Comparison of ENCODE assay signal across 8 cellular contexts in the genomic region with DNA sequence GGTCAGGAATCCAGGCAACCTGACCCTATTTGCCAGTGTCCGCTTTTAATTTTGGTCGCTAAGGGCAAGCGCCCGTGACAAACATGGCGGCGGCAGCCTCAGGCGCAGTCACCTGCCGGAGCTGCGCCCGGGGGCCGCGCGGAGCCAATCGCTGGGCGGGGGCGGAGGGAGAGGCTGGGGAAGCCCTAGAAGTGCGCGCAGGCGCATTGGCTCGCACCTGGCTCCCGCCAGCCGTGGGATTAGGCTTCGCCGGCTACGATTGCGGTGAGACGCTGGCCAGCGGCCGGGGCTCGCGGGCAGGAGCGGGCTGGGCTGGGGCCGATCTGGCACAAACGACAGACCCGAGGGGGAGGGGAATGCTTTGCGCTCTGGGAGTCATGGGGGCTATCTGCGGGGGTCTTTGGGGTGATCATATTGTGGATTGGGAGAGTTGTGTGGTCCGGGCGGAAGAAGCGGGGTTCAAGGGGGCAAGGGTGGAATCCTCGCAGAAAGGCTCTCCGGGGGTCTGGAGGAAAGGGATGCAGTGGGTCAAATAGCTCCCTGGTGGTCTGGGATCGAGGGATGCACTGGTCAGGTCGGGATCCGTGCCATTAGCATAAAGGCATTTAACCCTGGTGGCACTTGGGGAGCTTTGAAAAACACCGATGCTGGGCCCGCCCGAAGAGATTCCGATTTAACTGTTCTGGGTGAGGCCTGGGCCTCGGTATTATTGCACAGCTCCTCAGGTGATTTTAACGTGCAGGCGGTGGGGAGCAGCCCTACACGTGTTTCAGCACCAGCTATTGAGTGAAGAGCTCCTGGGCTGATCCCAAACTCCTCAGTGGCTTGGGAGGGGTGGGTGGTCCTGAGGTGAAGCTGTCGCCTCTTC. TPM values are rescaled to one million over a fixed set of nuclear protein-coding genes. Genes with fewer than 3 reads are reported as not detected.
DNase-seq lines count a peak whose midpoint lies in the region; ATAC-seq and TF ChIP-seq lines count a peak whose summit lies in the region.

No MANE protein-coding gene starts in this region.

- 4% methylated on average over 54 of the region's 54 CpGs for WGBS in right cardiac atrium
- WGBS in aorta, 2 donors, result 8% methylated on average over 54 of the region's 54 CpGs

- no peaks in the 10 kb centered on the region for H3K36me3 Mint-ChIP-seq in T-helper 17 cell (ENCODE audit: low read depth)

- H3K4me1 ChIP-seq in right cardiac atrium (ENCODE audit: control insufficient read depth, insufficient read depth, low read length) (peaks cover 4% of the 10 kb centered on the region), aorta (ENCODE audit: control insufficient read depth in 1 of 2, insufficient read depth in 2 of 2, low read length in 2 of 2) (no peaks in the 10 kb centered on the region)

- peaks cover 25% of the 10 kb centered on the region for H3K4me1 Mint-ChIP-seq in T-helper 17 cell

- H3K4me3 Mint-ChIP-seq in T-helper 17 cell, result peak overlapping the region; percentile 92

- no peaks in the 10 kb centered on the region for H3K36me3 ChIP-seq in aorta (ENCODE audit: control insufficient read depth in 1 of 2, insufficient read depth in 2 of 2, low read length in 1 of 2)

- peak; percentile 94 for DNase-seq in GM12865 (ENCODE audit: low read depth)
- peak; percentile 83 for DNase-seq in NCI-H146 treated with DMSO at 0.1 percent for 48 hours (lab: John Stamatoyannopoulos, UW; ENCODE audit: unreplicated experiment)
- DNase-seq in T-helper 17 cell, result peak; percentile 89 to 97 (median 91)
- DNase-seq in anterior cingulate cortex (lab: John Stamatoyannopoulos, UW), result peak in 57 of 58 donors; percentile 41 to 94 (median 80)
- DNase-seq in right cardiac atrium, result peak; percentile 93 to 98 (median 97)
- peak; percentile 73 for DNase-seq in renal cortical epithelial cell (ENCODE audit: low read depth)
- DNase-seq in aorta, result peak; percentile 94 to 96

- H3K4me3 ChIP-seq in GM12865 (ENCODE audit: low read depth, low read length) (peak overlapping the region; percentile 74), right cardiac atrium (ENCODE audit: low read length) (peak overlapping the region; percentile 60), aorta (ENCODE audit: low read length in 2 of 2) (peak overlapping the region; percentile 7 to 32)

- no peaks in the 10 kb centered on the region for H3K9me3 ChIP-seq in T-helper 17 cell (ENCODE audit: control insufficient read depth, low read length, poor library complexity, severe bottlenecking)
- H3K9me3 ChIP-seq in right cardiac atrium (ENCODE audit: control insufficient read depth, low read length), result no peaks in the 10 kb centered on the region
- no peaks in the 10 kb centered on the region for H3K9me3 ChIP-seq in aorta (ENCODE audit: control insufficient read depth, low read length)

- ATAC-seq in HG02840 (IDR thresholded peaks at IDR 0.05; ENCODE audit: low FRiP score, unreplicated experiment) (peak; percentile 74), T-helper 17 cell (peak; percentile 99), right cardiac atrium (peak; percentile 94 to 97), aorta (ENCODE audit: low FRiP score) (peak; percentile 95)

- no peaks in the 10 kb centered on the region for H3K27me3 Mint-ChIP-seq in T-helper 17 cell

- peak overlapping the region; percentile 93 for H3K27ac Mint-ChIP-seq in T-helper 17 cell

- intact Hi-C loops in right cardiac atrium (cut with DNase I), result no loop called here
- intact Hi-C loops in aorta (cut with DNase I), result no loop called here

- H3K27ac ChIP-seq in right cardiac atrium (ENCODE audit: low read length), result no peak overlapping the region
- H3K27ac ChIP-seq in aorta (ENCODE audit: low read depth in 1 of 2, low read length in 2 of 2), result no peak overlapping the region

- TF ChIP-seq CTCF in GM12865 (IDR thresholded peaks at IDR 0.05; ENCODE audit: insufficient read depth, low read depth, low read length, missing control alignments), result no peak

- H3K27me3 ChIP-seq in right cardiac atrium (ENCODE audit: control insufficient read depth, insufficient read depth) (no peaks in the 10 kb centered on the region), aorta (ENCODE audit: control insufficient read depth in 1 of 2, insufficient read depth in 2 of 2, low read length in 1 of 2) (no peaks in the 10 kb centered on the region)

RNA-seq across cellular contexts. Expression of a gene that starts 10.1 kb away (rescaled TPM):
- under 1 TPM in 1 of 2 donors, not detected in 1; 0.50 TPM for total RNA-seq in T-helper 17 cell
- total RNA-seq in right cardiac atrium, result not detected
- 0.09 TPM for polyA plus RNA-seq in right cardiac atrium
- total RNA-seq in renal cortical epithelial cell, result 0.25 and 1.6 TPM in 2 replicates
- total RNA-seq in aorta, result not detected
- polyA plus RNA-seq in aorta, result under 1 TPM in 1 of 2 donors, not detected in 1; 0.36 TPM

RNA-seq across cellular contexts. Expression of a gene that starts 29.0 kb away (rescaled TPM):
- total RNA-seq in T-helper 17 cell (10 to 100 TPM; 27.4 to 30.7 TPM), right cardiac atrium (10 to 100 TPM; 68.7 to 78.6 (median 71.6) TPM), renal cortical epithelial cell (49.5 and 50.0 TPM in 2 replicates), aorta (10 to 100 TPM; 40.6 to 48.2 TPM)
- polyA plus RNA-seq in right cardiac atrium (94.6 TPM), aorta (10 to 100 TPM; 55.3 to 80.2 TPM)

RNA-seq across cellular contexts. Expression of a gene that starts 40.8 kb away (rescaled TPM):
- total RNA-seq in T-helper 17 cell (10 to 100 TPM in 1 of 2 donors, 1 to 10 TPM in 1; 9.9 to 14.2 TPM), right cardiac atrium (10 to 100 TPM; 14.0 to 15.6 (median 14.4) TPM), renal cortical epithelial cell (12.7 and 15.1 TPM in 2 replicates), aorta (10 to 100 TPM in 1 of 2 donors, 1 to 10 TPM in 1; 8.7 to 12.1 TPM)
- polyA plus RNA-seq in right cardiac atrium (14.4 TPM), aorta (10 to 100 TPM in 1 of 2 donors, 1 to 10 TPM in 1; 7.0 to 30.5 TPM)

RNA-seq across cellular contexts. Expression of a gene that starts 41.1 kb away (rescaled TPM):
- 10 to 100 TPM; 57.5 to 58.0 TPM for total RNA-seq in T-helper 17 cell
- total RNA-seq in right cardiac atrium, result 100 to 1,000 TPM; 100 to 108 (median 107) TPM
- polyA plus RNA-seq in right cardiac atrium, result 106 TPM
- total RNA-seq in renal cortical epithelial cell, result 145 and 168 TPM in 2 replicates
- total RNA-seq in aorta, result 10 to 100 TPM; 91.6 to 92.9 TPM
- polyA plus RNA-seq in aorta, result 10 to 100 TPM; 46.8 to 75.2 TPM

RNA-seq across cellular contexts. Expression of a gene that starts 42.4 kb away (rescaled TPM):
- total RNA-seq in T-helper 17 cell (10 to 100 TPM; 14.4 to 16.4 TPM), right cardiac atrium (10 to 100 TPM in 3 of 4 donors, 1 to 10 TPM in 1; 7.7 to 11.8 (median 11.4) TPM), renal cortical epithelial cell (0.69 and 8.1 TPM in 2 replicates), aorta (10 to 100 TPM; 11.3 to 24.0 TPM)
- polyA plus RNA-seq in right cardiac atrium (6.7 TPM), aorta (1 to 10 TPM; 2.3 to 4.5 TPM)

Comparison
In these comparisons a context has a peak if more than half of its experiments do, and no peak if none do; other contexts are left out.
1. H3K4me3 ChIP-seq: peak in every context shown above with its lines; median percentile 74 in GM12865; 60 in right cardiac atrium; 20 in aorta.